25 cellular contexts compared by ENCODE assay signal in genomic region chr1:1072299-1072848, GRCh38. TPM values are rescaled to one million over a fixed set of nuclear protein-coding genes. Genes with fewer than 3 reads are reported as not detected.
DNase-seq lines count a peak whose midpoint lies in the region; ATAC-seq and TF ChIP-seq lines count a peak whose summit lies in the region.
"Had no signal": no experiment of that assay in that cellular context is flagged by ENCODE, and none has a peak within 500 bp of the region (broad histone marks: within the 10 kb centered on the region; RNA-seq: fewer than 3 reads in every experiment).

No MANE protein-coding gene starts in this region.

- H3K4me3 ChIP-seq in heart right ventricle, result no peak overlapping the region
- H3K4me3 ChIP-seq in mucosa of stomach (ENCODE audit: low read length), result no peak overlapping the region
- H3K4me3 ChIP-seq: GM23338, HAP-1, Peyer's patch, SJCRH30 had no signal

- TF ChIP-seq CTCF in heart right ventricle (IDR thresholded peaks at IDR 0.05), result no peak
- no peak for TF ChIP-seq CTCF in VCaP (conservative IDR thresholded peaks at IDR 0.05)

- H3K9me3 ChIP-seq in heart right ventricle (no peaks in the 10 kb centered on the region), mucosa of stomach (ENCODE audit: control insufficient read depth, low read length) (no peaks in the 10 kb centered on the region)
- H3K9me3 ChIP-seq: HAP-1, Peyer's patch, SJCRH30 had no signal

- H3K27ac ChIP-seq in heart right ventricle (no peak overlapping the region), VCaP (0 out of 2 replicates have a peak overlapping the region, but pooled peaks have one; percentile 71)
- H3K27ac ChIP-seq: Peyer's patch, SJCRH30 had no signal

- H3K27me3 ChIP-seq in heart right ventricle (peaks cover 23 to 72% (median 66%) of the 10 kb centered on the region in 7 donors), mucosa of stomach (ENCODE audit: control insufficient read depth, insufficient read depth, low read length) (peaks cover 22% of the 10 kb centered on the region)
- H3K27me3 ChIP-seq: Peyer's patch had no signal

- H3K9ac ChIP-seq in mucosa of stomach (ENCODE audit: low read length), result peak overlapping the region; percentile 73

- DNase-seq in left ventricle myocardium superior (peak; percentile 24), heart right ventricle (no peak), COLO829 (ENCODE audit: low spot score) (no peak), NAMALWA (ENCODE audit: low spot score) (no peak), NCI-H226 (no peak)
- DNase-seq: AML-193; C1 segment of cervical spinal cord; CD8-positive, alpha-beta T cell; IMR-90; Karpas-422; NCI-H1417 treated with DMSO at 0.1 percent for 48 hours; NCI-H187 treated with DMSO at 0.1 percent for 48 hours; NCI-H2107; NCI-H510A treated with DMSO at 0.1 percent for 48 hours; NCI-H748 treated with DMSO at 0.1 percent for 48 hours; Peyer's patch; SJCRH30 had no signal

- H3K4me1 ChIP-seq in heart right ventricle, result peaks cover 4 to 19% (median 13%) of the 10 kb centered on the region in 9 donors
- H3K4me1 ChIP-seq in mucosa of stomach (ENCODE audit: control insufficient read depth, insufficient read depth, low read length), result peaks cover 56% of the 10 kb centered on the region

- WGBS in heart right ventricle, 2 donors, result 72% methylated on average over 21 of the region's 21 CpGs

- ATAC-seq in left ventricle myocardium superior (no peak), heart right ventricle (no peak)
- ATAC-seq: CD8-positive, alpha-beta T cell; GM23338 had no signal

- H3K36me3 ChIP-seq in heart right ventricle (no peaks in the 10 kb centered on the region), mucosa of stomach (ENCODE audit: control insufficient read depth, insufficient read depth, low read length) (no peaks in the 10 kb centered on the region)
- H3K36me3 ChIP-seq: HAP-1, Peyer's patch, SJCRH30 had no signal

- intact Hi-C loops in left ventricle myocardium superior (cut with micrococcal nuclease) (no loop called here), heart right ventricle (cut with DNase I) (no loop called here)

RNA-seq across cellular contexts. Expression of gene RNF223, which starts 1.7 kb away (rescaled TPM):
- total RNA-seq in left ventricle myocardium superior (not detected), heart right ventricle (not detected)
- not detected for polyA plus RNA-seq in heart right ventricle
- total RNA-seq: A172; CD8-positive, alpha-beta T cell; Daoy; GM23338; IMR-90; M059J; SJCRH30 had no signal
- polyA plus RNA-seq: AG04450, GM23338, IMR-90 had no signal

RNA-seq across cellular contexts. Expression of gene C1orf159, which starts 43.5 kb away (rescaled TPM):
- total RNA-seq in left ventricle myocardium superior (4.0 TPM), heart right ventricle (1 to 10 TPM; 2.9 to 6.0 (median 3.5) TPM)
- 10 to 100 TPM in 1 of 2 donors, 1 to 10 TPM in 1; 7.1 to 14.0 TPM for polyA plus RNA-seq in heart right ventricle

RNA-seq across cellular contexts. Expression of gene AGRN, which starts 52.5 kb away (rescaled TPM):
- total RNA-seq in left ventricle myocardium superior, result 18.5 TPM
- total RNA-seq in heart right ventricle, result 10 to 100 TPM; 12.7 to 33.9 (median 18.3) TPM
- 10 to 100 TPM; 11.5 to 30.7 TPM for polyA plus RNA-seq in heart right ventricle

RNA-seq across cellular contexts. Expression of gene ISG15, which starts 59.1 kb away (rescaled TPM):
- total RNA-seq in left ventricle myocardium superior (16.4 TPM), heart right ventricle (100 to 1,000 TPM in 1 of 10 donors, 10 to 100 TPM in 8, 1 to 10 TPM in 1; 9.8 to 169 (median 20.9) TPM)
- 100 to 1,000 TPM in 1 of 2 donors, 10 to 100 TPM in 1; 51.7 to 186 TPM for polyA plus RNA-seq in heart right ventricle
